In the genomic region with DNA sequence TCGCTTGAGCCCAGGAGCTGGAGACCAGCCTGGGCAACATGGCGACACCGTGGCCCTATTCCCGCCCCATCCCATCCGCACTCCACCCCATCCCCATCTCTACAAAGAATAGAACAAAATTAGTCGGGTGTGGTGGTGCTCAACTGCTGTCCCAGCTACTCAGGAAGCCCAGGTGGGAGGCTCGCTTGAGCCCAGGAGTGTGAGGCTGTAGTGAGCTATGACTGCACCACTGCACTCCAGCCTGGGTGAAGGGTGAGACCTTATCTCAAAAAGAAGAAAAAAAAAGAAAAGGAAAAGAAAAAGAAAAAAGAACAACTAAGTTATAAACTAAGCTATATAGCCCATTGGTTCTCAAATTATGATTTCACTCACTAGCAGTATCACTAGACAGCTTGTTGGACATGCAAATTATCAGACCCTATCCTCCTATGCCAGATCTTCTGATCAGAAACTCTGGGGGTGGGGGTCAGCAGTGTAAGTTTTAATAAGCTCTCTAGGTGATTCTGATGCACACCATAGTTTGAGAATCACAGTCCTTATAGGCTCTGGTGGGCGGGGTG, we compare ENCODE assay signal across 1 cellular context.
TF ChIP-seq lines count a peak whose summit lies in the region.

No MANE protein-coding gene starts in this region.

TF ChIP-seq in HepG2, 621 proteins besides CTCF, POLR2A, EP300 and RAD21 (continues in another document):
- TF ChIP-seq ZNF282 (IDR thresholded peaks at IDR 0.05; ENCODE audit: partially characterized antibody) = no peak
- TF ChIP-seq, protein P1, sequence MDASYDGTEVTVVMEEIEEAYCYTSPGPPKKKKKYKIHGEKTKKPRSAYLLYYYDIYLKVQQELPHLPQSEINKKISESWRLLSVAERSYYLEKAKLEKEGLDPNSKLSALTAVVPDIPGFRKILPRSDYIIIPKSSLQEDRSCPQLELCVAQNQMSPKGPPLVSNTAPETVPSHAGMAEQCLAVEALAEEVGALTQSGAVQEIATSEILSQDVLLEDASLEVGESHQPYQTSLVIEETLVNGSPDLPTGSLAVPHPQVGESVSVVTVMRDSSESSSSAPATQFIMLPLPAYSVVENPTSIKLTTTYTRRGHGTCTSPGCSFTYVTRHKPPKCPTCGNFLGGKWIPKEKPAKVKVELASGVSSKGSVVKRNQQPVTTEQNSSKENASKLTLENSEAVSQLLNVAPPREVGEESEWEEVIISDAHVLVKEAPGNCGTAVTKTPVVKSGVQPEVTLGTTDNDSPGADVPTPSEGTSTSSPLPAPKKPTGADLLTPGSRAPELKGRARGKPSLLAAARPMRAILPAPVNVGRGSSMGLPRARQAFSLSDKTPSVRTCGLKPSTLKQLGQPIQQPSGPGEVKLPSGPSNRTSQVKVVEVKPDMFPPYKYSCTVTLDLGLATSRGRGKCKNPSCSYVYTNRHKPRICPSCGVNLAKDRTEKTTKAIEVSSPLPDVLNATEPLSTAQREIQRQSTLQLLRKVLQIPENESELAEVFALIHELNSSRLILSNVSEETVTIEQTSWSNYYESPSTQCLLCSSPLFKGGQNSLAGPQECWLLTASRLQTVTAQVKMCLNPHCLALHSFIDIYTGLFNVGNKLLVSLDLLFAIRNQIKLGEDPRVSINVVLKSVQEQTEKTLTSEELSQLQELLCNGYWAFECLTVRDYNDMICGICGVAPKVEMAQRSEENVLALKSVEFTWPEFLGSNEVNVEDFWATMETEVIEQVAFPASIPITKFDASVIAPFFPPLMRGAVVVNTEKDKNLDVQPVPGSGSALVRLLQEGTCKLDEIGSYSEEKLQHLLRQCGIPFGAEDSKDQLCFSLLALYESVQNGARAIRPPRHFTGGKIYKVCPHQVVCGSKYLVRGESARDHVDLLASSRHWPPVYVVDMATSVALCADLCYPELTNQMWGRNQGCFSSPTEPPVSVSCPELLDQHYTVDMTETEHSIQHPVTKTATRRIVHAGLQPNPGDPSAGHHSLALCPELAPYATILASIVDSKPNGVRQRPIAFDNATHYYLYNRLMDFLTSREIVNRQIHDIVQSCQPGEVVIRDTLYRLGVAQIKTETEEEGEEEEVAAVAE (CRISPR knock-in tag; IDR thresholded peaks at IDR 0.05; ENCODE audit: borderline replicate concordance) = no peak
- no peak for TF ChIP-seq ZNF317 (CRISPR knock-in tag; IDR thresholded peaks at IDR 0.05)
- TF ChIP-seq, protein P2, sequence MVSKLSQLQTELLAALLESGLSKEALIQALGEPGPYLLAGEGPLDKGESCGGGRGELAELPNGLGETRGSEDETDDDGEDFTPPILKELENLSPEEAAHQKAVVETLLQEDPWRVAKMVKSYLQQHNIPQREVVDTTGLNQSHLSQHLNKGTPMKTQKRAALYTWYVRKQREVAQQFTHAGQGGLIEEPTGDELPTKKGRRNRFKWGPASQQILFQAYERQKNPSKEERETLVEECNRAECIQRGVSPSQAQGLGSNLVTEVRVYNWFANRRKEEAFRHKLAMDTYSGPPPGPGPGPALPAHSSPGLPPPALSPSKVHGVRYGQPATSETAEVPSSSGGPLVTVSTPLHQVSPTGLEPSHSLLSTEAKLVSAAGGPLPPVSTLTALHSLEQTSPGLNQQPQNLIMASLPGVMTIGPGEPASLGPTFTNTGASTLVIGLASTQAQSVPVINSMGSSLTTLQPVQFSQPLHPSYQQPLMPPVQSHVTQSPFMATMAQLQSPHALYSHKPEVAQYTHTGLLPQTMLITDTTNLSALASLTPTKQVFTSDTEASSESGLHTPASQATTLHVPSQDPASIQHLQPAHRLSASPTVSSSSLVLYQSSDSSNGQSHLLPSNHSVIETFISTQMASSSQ (IDR thresholded peaks at IDR 0.05; ENCODE audit: low read depth) = no peak
- TF ChIP-seq, protein P2 (CRISPR knock-in tag; IDR thresholded peaks at IDR 0.05; ENCODE audit: borderline replicate concordance) = no peak
- TF ChIP-seq, protein P3, sequence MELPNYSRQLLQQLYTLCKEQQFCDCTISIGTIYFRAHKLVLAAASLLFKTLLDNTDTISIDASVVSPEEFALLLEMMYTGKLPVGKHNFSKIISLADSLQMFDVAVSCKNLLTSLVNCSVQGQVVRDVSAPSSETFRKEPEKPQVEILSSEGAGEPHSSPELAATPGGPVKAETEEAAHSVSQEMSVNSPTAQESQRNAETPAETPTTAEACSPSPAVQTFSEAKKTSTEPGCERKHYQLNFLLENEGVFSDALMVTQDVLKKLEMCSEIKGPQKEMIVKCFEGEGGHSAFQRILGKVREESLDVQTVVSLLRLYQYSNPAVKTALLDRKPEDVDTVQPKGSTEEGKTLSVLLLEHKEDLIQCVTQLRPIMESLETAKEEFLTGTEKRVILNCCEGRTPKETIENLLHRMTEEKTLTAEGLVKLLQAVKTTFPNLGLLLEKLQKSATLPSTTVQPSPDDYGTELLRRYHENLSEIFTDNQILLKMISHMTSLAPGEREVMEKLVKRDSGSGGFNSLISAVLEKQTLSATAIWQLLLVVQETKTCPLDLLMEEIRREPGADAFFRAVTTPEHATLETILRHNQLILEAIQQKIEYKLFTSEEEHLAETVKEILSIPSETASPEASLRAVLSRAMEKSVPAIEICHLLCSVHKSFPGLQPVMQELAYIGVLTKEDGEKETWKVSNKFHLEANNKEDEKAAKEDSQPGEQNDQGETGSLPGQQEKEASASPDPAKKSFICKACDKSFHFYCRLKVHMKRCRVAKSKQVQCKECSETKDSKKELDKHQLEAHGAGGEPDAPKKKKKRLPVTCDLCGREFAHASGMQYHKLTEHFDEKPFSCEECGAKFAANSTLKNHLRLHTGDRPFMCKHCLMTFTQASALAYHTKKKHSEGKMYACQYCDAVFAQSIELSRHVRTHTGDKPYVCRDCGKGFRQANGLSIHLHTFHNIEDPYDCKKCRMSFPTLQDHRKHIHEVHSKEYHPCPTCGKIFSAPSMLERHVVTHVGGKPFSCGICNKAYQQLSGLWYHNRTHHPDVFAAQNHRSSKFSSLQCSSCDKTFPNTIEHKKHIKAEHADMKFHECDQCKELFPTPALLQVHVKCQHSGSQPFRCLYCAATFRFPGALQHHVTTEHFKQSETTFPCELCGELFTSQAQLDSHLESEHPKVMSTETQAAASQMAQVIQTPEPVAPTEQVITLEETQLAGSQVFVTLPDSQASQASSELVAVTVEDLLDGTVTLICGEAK (IDR thresholded peaks at IDR 0.05) = no peak
- TF ChIP-seq, protein P3 (CRISPR knock-in tag; IDR thresholded peaks at IDR 0.05) = no peak
- TF ChIP-seq REL (CRISPR knock-in tag; conservative IDR thresholded peaks at IDR 0.05) = no peak
- TF ChIP-seq ZNF883 (CRISPR knock-in tag; IDR thresholded peaks at IDR 0.05; ENCODE audit: not compliant biosample characterization) = no peak
- TF ChIP-seq NCOA1 (CRISPR knock-in tag; IDR thresholded peaks at IDR 0.05) = no peak
- TF ChIP-seq, protein P4, sequence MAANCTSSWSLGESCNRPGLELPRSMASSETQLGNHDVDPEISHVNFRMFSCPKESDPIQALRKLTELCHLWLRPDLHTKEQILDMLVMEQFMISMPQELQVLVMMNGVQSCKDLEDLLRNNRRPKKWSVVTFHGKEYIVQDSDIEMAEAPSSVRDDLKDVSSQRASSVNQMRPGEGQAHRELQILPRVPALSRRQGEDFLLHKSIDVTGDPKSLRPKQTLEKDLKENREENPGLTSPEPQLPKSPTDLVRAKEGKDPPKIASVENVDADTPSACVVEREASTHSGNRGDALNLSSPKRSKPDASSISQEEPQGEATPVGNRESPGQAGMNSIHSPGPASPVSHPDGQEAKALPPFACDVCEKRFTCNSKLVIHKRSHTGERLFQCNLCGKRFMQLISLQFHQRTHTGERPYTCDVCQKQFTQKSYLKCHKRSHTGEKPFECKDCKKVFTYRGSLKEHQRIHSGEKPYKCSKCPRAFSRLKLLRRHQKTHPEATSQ (CRISPR knock-in tag; IDR thresholded peaks at IDR 0.05; ENCODE audit: borderline replicate concordance) = peak; percentile 49; the same call in 1 of the 2 replicates
- TF ChIP-seq ZNF709 (CRISPR knock-in tag; IDR thresholded peaks at IDR 0.05) = 0 out of 2 replicates have a peak, but pooled peaks have one; percentile 39
- no peak for TF ChIP-seq ZNF329 (CRISPR knock-in tag; IDR thresholded peaks at IDR 0.05; ENCODE audit: low read depth)
- TF ChIP-seq, protein P5, sequence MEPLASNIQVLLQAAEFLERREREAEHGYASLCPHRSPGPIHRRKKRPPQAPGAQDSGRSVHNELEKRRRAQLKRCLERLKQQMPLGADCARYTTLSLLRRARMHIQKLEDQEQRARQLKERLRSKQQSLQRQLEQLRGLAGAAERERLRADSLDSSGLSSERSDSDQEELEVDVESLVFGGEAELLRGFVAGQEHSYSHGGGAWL (CRISPR knock-in tag; IDR thresholded peaks at IDR 0.05) = no peak
- TF ChIP-seq ARID2 (CRISPR knock-in tag; IDR thresholded peaks at IDR 0.05; ENCODE audit: borderline replicate concordance) = no peak
- TF ChIP-seq SRSF4 (IDR thresholded peaks at IDR 0.05; ENCODE audit: low read depth, low read length, poor library complexity, severe bottlenecking) = no peak
- no peak for TF ChIP-seq ATAD3A (CRISPR knock-in tag; IDR thresholded peaks at IDR 0.05)
- TF ChIP-seq ZNF34 (CRISPR knock-in tag; IDR thresholded peaks at IDR 0.05; ENCODE audit: borderline replicate concordance) = peak; percentile 21; the same call in 1 of the 2 replicates
- TF ChIP-seq, protein P6, sequence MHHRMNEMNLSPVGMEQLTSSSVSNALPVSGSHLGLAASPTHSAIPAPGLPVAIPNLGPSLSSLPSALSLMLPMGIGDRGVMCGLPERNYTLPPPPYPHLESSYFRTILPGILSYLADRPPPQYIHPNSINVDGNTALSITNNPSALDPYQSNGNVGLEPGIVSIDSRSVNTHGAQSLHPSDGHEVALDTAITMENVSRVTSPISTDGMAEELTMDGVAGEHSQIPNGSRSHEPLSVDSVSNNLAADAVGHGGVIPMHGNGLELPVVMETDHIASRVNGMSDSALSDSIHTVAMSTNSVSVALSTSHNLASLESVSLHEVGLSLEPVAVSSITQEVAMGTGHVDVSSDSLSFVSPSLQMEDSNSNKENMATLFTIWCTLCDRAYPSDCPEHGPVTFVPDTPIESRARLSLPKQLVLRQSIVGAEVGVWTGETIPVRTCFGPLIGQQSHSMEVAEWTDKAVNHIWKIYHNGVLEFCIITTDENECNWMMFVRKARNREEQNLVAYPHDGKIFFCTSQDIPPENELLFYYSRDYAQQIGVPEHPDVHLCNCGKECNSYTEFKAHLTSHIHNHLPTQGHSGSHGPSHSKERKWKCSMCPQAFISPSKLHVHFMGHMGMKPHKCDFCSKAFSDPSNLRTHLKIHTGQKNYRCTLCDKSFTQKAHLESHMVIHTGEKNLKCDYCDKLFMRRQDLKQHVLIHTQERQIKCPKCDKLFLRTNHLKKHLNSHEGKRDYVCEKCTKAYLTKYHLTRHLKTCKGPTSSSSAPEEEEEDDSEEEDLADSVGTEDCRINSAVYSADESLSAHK (CRISPR knock-in tag; IDR thresholded peaks at IDR 0.05; ENCODE audit: borderline replicate concordance) = no peak
